In genomic region chr22:22408731-22409696, GRCh38 we compare ENCODE assay signal across 8 cellular contexts.
A peak's percentile ranks its signal among the peaks of the same experiment; 100 is the strongest.
DNase-seq lines count a peak whose midpoint lies in the region; ATAC-seq and TF ChIP-seq lines count a peak whose summit lies in the region.

No MANE protein-coding gene starts in this region.

- in situ Hi-C loops in gastrocnemius medialis (cut with MboI; ENCODE audit: low sequenced_read_pairs in 4 of 4), result no loop called here

- CTCF ChIA-PET in HEK293T (lab: Yijun Ruan, JAX), result interaction anchor here (0.6 to 1.1 kb wide), 6 partner anchors 11 to 350 kb away, joined by 3 to 6 read pairs (median 3); no protein-coding TSS in a partner anchor

- H3K4me3 ChIP-seq in fibroblast of villous mesenchyme (ENCODE audit: low read depth, low read length) (no peak overlapping the region), gastrocnemius medialis (no peak overlapping the region)

- H3K9me3 ChIP-seq in gastrocnemius medialis, result no peaks in the 10 kb centered on the region

- no peaks in the 10 kb centered on the region for H3K4me1 ChIP-seq in gastrocnemius medialis

- no peak overlapping the region for H3K27ac ChIP-seq in gastrocnemius medialis

- H3K27me3 ChIP-seq in gastrocnemius medialis, result peaks cover 0 to 3% (median 0%) of the 10 kb centered on the region in 3 donors

- no peaks in the 10 kb centered on the region for H3K36me3 ChIP-seq in gastrocnemius medialis

- 0 out of 2 replicates have a peak, but pooled peaks have one; percentile 10 for TF ChIP-seq POLR2A in Raji (IDR thresholded peaks at IDR 0.05; ENCODE audit: insufficient read depth, low read depth, low read length)
- TF ChIP-seq POLR2A in gastrocnemius medialis (IDR thresholded peaks at IDR 0.05), result no peak

- peak; percentile 49 for TF ChIP-seq CTCF in fibroblast of villous mesenchyme (IDR thresholded peaks at IDR 0.05; ENCODE audit: insufficient read depth, low read depth, low read length)
- no peak for TF ChIP-seq CTCF in gastrocnemius medialis (IDR thresholded peaks at IDR 0.05 in 4 of 5, conservative IDR thresholded peaks at IDR 0.05 in 1 of 5)

- intact Hi-C loops in sciatic nerve (cut with DNase I) (no loop called here), gastrocnemius medialis (cut with DNase I; ENCODE audit: low total_unique reads) (no loop called here)

- peak; percentile 87 for ATAC-seq in sciatic nerve
- no peak for ATAC-seq in gastrocnemius medialis
- ATAC-seq in GM21515 (IDR thresholded peaks at IDR 0.05; ENCODE audit: unreplicated experiment), result no peak

- POLR2A ChIA-PET in HEK293T (lab: Yijun Ruan, JAX), result interaction anchor here (1.0 kb wide), 1 partner anchor 14 kb away, joined by 3 read pairs; no protein-coding TSS in a partner anchor

- DNase-seq in DMS153 (lab: John Stamatoyannopoulos, UW) (peak; percentile 55), HEK293T (ENCODE audit: extremely low spot score) (peak; percentile 78), fibroblast of villous mesenchyme (ENCODE audit: low read depth) (peak; percentile 6), sciatic nerve (ENCODE audit: low spot score) (no peak), cerebellum (ENCODE audit: low spot score) (no peak), gastrocnemius medialis (no peak)

TF ChIP-seq in HEK293T, 16 proteins besides CTCF, POLR2A, EP300 and RAD21:
- TF ChIP-seq L3MBTL2 (conservative IDR thresholded peaks at IDR 0.05) (no peak), NFRKB (IDR thresholded peaks at IDR 0.05) (no peak), HDGF (IDR thresholded peaks at IDR 0.05; ENCODE audit: borderline replicate concordance) (no peak), CTBP1 (IDR thresholded peaks at IDR 0.05; ENCODE audit: borderline replicate concordance) (no peak), LEF1 (IDR thresholded peaks at IDR 0.05; ENCODE audit: borderline replicate concordance) (no peak), FOXK2 (IDR thresholded peaks at IDR 0.05) (no peak), ELF4 (IDR thresholded peaks at IDR 0.05) (no peak), TARDBP (IDR thresholded peaks at IDR 0.05) (no peak), SP1 (IDR thresholded peaks at IDR 0.05) (no peak), ARNT (IDR thresholded peaks at IDR 0.05) (no peak), FOXM1 (IDR thresholded peaks at IDR 0.05; ENCODE audit: borderline replicate concordance) (no peak), SUZ12 (IDR thresholded peaks at IDR 0.05) (no peak), ZNF384 (IDR thresholded peaks at IDR 0.05) (no peak), PKNOX1 (IDR thresholded peaks at IDR 0.05) (no peak), BHLHE40 (IDR thresholded peaks at IDR 0.05; ENCODE audit: borderline replicate concordance) (no peak), FOXA1 (IDR thresholded peaks at IDR 0.05) (no peak)

Comparison
In these comparisons a context has a peak if more than half of its experiments do, and no peak if none do; other contexts are left out.
1. DNase-seq: peak in DMS153 (single experiment), HEK293T (single experiment) and fibroblast of villous mesenchyme (single experiment); none in sciatic nerve (single experiment), cerebellum (single experiment) and gastrocnemius medialis (0 of 2).